In the genomic region with DNA sequence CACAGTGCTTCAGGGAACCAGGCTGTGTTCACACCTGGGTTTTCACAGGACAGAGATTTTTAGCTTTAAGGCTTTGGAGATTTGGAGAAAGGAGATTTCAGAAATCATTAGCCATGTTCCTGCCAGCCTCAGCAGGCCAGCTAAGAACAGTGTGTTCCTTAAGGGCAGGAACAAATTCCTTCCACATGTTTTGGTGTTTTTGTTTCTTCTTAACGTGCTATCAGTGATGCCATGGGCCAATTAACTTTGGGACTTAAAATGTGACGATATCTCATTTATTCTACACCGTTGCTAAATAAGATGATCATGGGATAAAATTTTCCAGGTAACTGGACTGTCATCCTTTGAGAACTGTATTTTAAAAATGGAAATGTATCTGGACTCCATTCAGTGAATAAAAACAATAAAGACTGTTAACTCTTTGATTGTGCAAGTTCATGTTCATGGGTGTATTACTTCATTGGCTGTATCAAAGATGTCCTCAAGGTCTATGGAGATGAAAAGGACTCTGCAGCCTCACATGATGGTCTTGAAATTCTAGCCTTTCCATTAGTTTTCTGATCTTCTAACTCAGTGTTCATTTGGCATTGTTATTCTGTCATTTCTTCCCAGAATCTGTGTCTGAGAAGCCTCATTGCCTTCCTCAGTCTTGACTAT, we compare ENCODE assay signal across 19 cellular contexts.
DNase-seq lines count a peak whose midpoint lies in the region; ATAC-seq and TF ChIP-seq lines count a peak whose summit lies in the region.
"Had no signal": no experiment of that assay in that cellular context is flagged by ENCODE, and none has a peak within 500 bp of the region (broad histone marks: within the 10 kb centered on the region; RNA-seq: fewer than 3 reads in every experiment).

No MANE protein-coding gene starts in this region.

- intact Hi-C loops in mammary epithelial cell (cut with micrococcal nuclease) (no loop called here), heart right ventricle (cut with DNase I) (loop anchor here in 1 of 10 donors (1.0 to 5.0 kb wide), 3 partner anchors 17 to 68 kb away; no protein-coding TSS in a partner anchor), CD14-positive monocyte (cut with micrococcal nuclease) (no loop called here)
- intact Hi-C loops in activated T-helper 1 cell treated with anti-CD3 and anti-CD28 coated beads, Interleukin-12 subunit alpha, Interleukin-12 subunit beta, Interleukin-2, Interleukin-4 antibody, amounts not matched to agents 30 ng/mL and 10 ng/mL and 1 ng/mL, durations not matched to agents 14 hours and 24 hours and 36 hours (cut with micrococcal nuclease), result no loop called here

- H3K4me1 Mint-ChIP-seq in activated T-helper 1 cell treated with anti-CD3 and anti-CD28 coated beads, Interleukin-12 subunit alpha, Interleukin-12 subunit beta, Interleukin-2, Interleukin-4 antibody, amounts not matched to agents 30 ng/mL and 10 ng/mL and 1 ng/mL, durations not matched to agents 14 hours and 24 hours and 36 hours (ENCODE audit: low read depth), result no peaks in the 10 kb centered on the region
- peaks cover 19% of the 10 kb centered on the region for H3K4me1 Mint-ChIP-seq in CD14-positive monocyte
- H3K4me1 Mint-ChIP-seq: memory B cell; natural killer cell; stimulated activated naive CD8-positive, alpha-beta T cell treated with anti-CD3 and anti-CD28 coated beads, Interleukin-15, amount 100 ng/mL, for 72 hours; T-helper 17 cell had no signal

- H3K4me1 ChIP-seq in mammary epithelial cell (ENCODE audit: insufficient read depth, low read length), result peaks cover 22% of the 10 kb centered on the region
- H3K4me1 ChIP-seq in heart right ventricle, result peaks cover 0 to 41% (median 33%) of the 10 kb centered on the region in 9 donors

- no peak overlapping the region for H3K27ac Mint-ChIP-seq in activated T-helper 1 cell treated with anti-CD3 and anti-CD28 coated beads, Interleukin-12 subunit alpha, Interleukin-12 subunit beta, Interleukin-2, Interleukin-4 antibody, amounts not matched to agents 30 ng/mL and 10 ng/mL and 1 ng/mL, durations not matched to agents 14 hours and 24 hours and 36 hours
- no peak overlapping the region for H3K27ac Mint-ChIP-seq in CD14-positive monocyte
- H3K27ac Mint-ChIP-seq: activated CD8-positive, alpha-beta T cell treated with anti-CD3 and anti-CD28 coated beads for 36 hours; activated naive CD8-positive, alpha-beta T cell; memory B cell; natural killer cell; stimulated activated naive CD8-positive, alpha-beta T cell treated with anti-CD3 and anti-CD28 coated beads, Interleukin-15, amount 100 ng/mL, for 72 hours; T-helper 17 cell had no signal

- H3K27ac ChIP-seq in mammary epithelial cell (ENCODE audit: insufficient read depth, low read depth, low read length) (no peak overlapping the region), heart right ventricle (peak overlapping the region; percentile 33 to 83 (median 62))
- H3K27ac ChIP-seq: SJCRH30 had no signal

- H3K4me3 ChIP-seq in mammary epithelial cell (replicated peaks in 1 of 3; ENCODE audit: insufficient read depth in 1 of 3, low read depth in 2 of 3, low read length in 3 of 3), result no peak overlapping the region
- no peak overlapping the region for H3K4me3 ChIP-seq in heart right ventricle
- H3K4me3 ChIP-seq: SJCRH30 had no signal

- no peaks in the 10 kb centered on the region for H4K20me1 ChIP-seq in mammary epithelial cell (ENCODE audit: insufficient read depth, low read length)

- in situ Hi-C loops in mammary epithelial cell (cut with MboI; ENCODE audit: low sequenced_read_pairs in 2 of 2), result no loop called here

- H3K27me3 ChIP-seq in mammary epithelial cell (ENCODE audit: insufficient read depth, low read length), result no peaks in the 10 kb centered on the region
- no peaks in the 10 kb centered on the region for H3K27me3 ChIP-seq in heart right ventricle
- H3K27me3 ChIP-seq: SJCRH30 had no signal

- H3K27me3 Mint-ChIP-seq in activated T-helper 1 cell treated with anti-CD3 and anti-CD28 coated beads, Interleukin-12 subunit alpha, Interleukin-12 subunit beta, Interleukin-2, Interleukin-4 antibody, amounts not matched to agents 30 ng/mL and 10 ng/mL and 1 ng/mL, durations not matched to agents 14 hours and 24 hours and 36 hours (ENCODE audit: insufficient read depth), result peaks cover 4% of the 10 kb centered on the region
- H3K27me3 Mint-ChIP-seq in CD14-positive monocyte (ENCODE audit: low read depth in 3 of 3), result peaks cover 0 to 2% (median 0%) of the 10 kb centered on the region in 3 donors

- H3K4me3 Mint-ChIP-seq in activated T-helper 1 cell treated with anti-CD3 and anti-CD28 coated beads, Interleukin-12 subunit alpha, Interleukin-12 subunit beta, Interleukin-2, Interleukin-4 antibody, amounts not matched to agents 30 ng/mL and 10 ng/mL and 1 ng/mL, durations not matched to agents 14 hours and 24 hours and 36 hours, result no peak overlapping the region
- no peak overlapping the region for H3K4me3 Mint-ChIP-seq in CD14-positive monocyte
- H3K4me3 Mint-ChIP-seq: activated CD8-positive, alpha-beta T cell treated with anti-CD3 and anti-CD28 coated beads for 36 hours; activated naive CD8-positive, alpha-beta T cell; activated T-cell treated with anti-CD3 and anti-CD28 coated beads, Interleukin-2, amount 50 U/mL, for 4 hours; memory B cell; natural killer cell; stimulated activated naive CD8-positive, alpha-beta T cell treated with anti-CD3 and anti-CD28 coated beads, Interleukin-15, amount 100 ng/mL, for 72 hours; T-helper 17 cell had no signal

- peak in 7 of 8 donors; percentile 31 to 83 (median 71) for ATAC-seq in heart right ventricle
- ATAC-seq: activated CD8-positive, alpha-beta T cell treated with anti-CD3 and anti-CD28 coated beads for 36 hours; activated T-cell treated with anti-CD3 and anti-CD28 coated beads, Interleukin-2, amount 50 U/mL, for 4 hours; natural killer cell; stimulated activated naive CD8-positive, alpha-beta T cell treated with anti-CD3 and anti-CD28 coated beads, Interleukin-15, amount 100 ng/mL, for 72 hours; T-helper 17 cell had no signal

- TF ChIP-seq CTCF in mammary epithelial cell (conservative IDR thresholded peaks at IDR 0.05 in 1 of 2, IDR thresholded peaks at IDR 0.05 in 1 of 2; ENCODE audit: extremely low read depth in 1 of 2, insufficient read depth in 1 of 2, low read depth in 1 of 2, low read length in 2 of 2) (no peak), heart right ventricle (IDR thresholded peaks at IDR 0.05) (no peak), CD14-positive monocyte (IDR thresholded peaks at IDR 0.05) (no peak)

- H3K36me3 ChIP-seq in mammary epithelial cell (ENCODE audit: insufficient read depth, low read length) (no peaks in the 10 kb centered on the region), heart right ventricle (no peaks in the 10 kb centered on the region)
- H3K36me3 ChIP-seq: SJCRH30 had no signal

- peak overlapping the region; percentile 54 for H2AFZ ChIP-seq in mammary epithelial cell (ENCODE audit: low read depth, low read length)

- H3K9ac ChIP-seq in mammary epithelial cell (ENCODE audit: insufficient read depth, low read length), result no peak overlapping the region

- DNase-seq in mammary epithelial cell (no peak), heart right ventricle (no peak), renal cortical epithelial cell (ENCODE audit: low read depth) (peak; percentile 85), NCI-H82 (lab: John Stamatoyannopoulos, UW) (no peak), NCI-H226 (no peak), CD14-positive monocyte (ENCODE audit: low spot score) (no peak)
- DNase-seq in activated T-helper 1 cell treated with anti-CD3 and anti-CD28 coated beads, Interleukin-12 subunit alpha, Interleukin-12 subunit beta, Interleukin-2, Interleukin-4 antibody, amounts not matched to agents 30 ng/mL and 10 ng/mL and 1 ng/mL, durations not matched to agents 14 hours and 24 hours and 36 hours (ENCODE audit: low spot score), result no peak
- DNase-seq: activated CD8-positive, alpha-beta T cell treated with anti-CD3 and anti-CD28 coated beads for 36 hours; activated T-cell treated with anti-CD3 and anti-CD28 coated beads, Interleukin-2, amount 50 U/mL, for 4 hours; effector CD8-positive, alpha-beta T cell; GOT3; natural killer cell; NCI-H69; OCI-M1; SJCRH30; stimulated activated naive CD8-positive, alpha-beta T cell treated with anti-CD3 and anti-CD28 coated beads, Interleukin-15, amount 100 ng/mL, for 72 hours; T-helper 17 cell had no signal

- H3K9me3 Mint-ChIP-seq in activated T-helper 1 cell treated with anti-CD3 and anti-CD28 coated beads, Interleukin-12 subunit alpha, Interleukin-12 subunit beta, Interleukin-2, Interleukin-4 antibody, amounts not matched to agents 30 ng/mL and 10 ng/mL and 1 ng/mL, durations not matched to agents 14 hours and 24 hours and 36 hours, result no peaks in the 10 kb centered on the region
- H3K9me3 Mint-ChIP-seq in CD14-positive monocyte, result peaks cover 0 to 2% (median 0%) of the 10 kb centered on the region in 7 donors
- H3K9me3 Mint-ChIP-seq: activated CD8-positive, alpha-beta T cell treated with anti-CD3 and anti-CD28 coated beads for 36 hours; activated T-cell treated with anti-CD3 and anti-CD28 coated beads, Interleukin-2, amount 50 U/mL, for 4 hours; memory B cell; natural killer cell; stimulated activated naive CD8-positive, alpha-beta T cell treated with anti-CD3 and anti-CD28 coated beads, Interleukin-15, amount 100 ng/mL, for 72 hours had no signal

- peak overlapping the region; percentile 24 for H3K4me2 ChIP-seq in mammary epithelial cell (ENCODE audit: insufficient read depth, low read depth, low read length)

- dilution Hi-C loops in mammary epithelial cell (cut with HindIII; ENCODE audit: low sequenced_read_pairs), result no loop called here

- CTCF ChIA-PET in mammary epithelial cell (lab: Charles Lee; ENCODE audit: low non-redundant PET), result interaction anchor here (0.6 kb wide), 1 partner anchor 69 kb away, joined by 4 read pairs; no protein-coding TSS in a partner anchor

- WGBS in mammary epithelial cell (ENCODE audit: low coverage, missing lambda C conversion rate), result 6% methylated on average over 3 of the region's 3 CpGs
- WGBS in heart right ventricle, 2 donors, result 35 to 54% methylated on average over 3 of the region's 3 CpGs

- no peaks in the 10 kb centered on the region for H3K9me3 ChIP-seq in mammary epithelial cell (replicated peaks; ENCODE audit: insufficient read depth, low read length)
- H3K9me3 ChIP-seq in heart right ventricle, result no peaks in the 10 kb centered on the region
- H3K9me3 ChIP-seq: SJCRH30 had no signal

- H3K79me2 ChIP-seq in mammary epithelial cell (ENCODE audit: insufficient read depth, low read length), result no peaks in the 10 kb centered on the region

- no TSS peak for BruUV-seq in mammary epithelial cell (replicated peaks; lab: Mats Ljungman, UMichigan)

- H3K36me3 Mint-ChIP-seq in activated T-helper 1 cell treated with anti-CD3 and anti-CD28 coated beads, Interleukin-12 subunit alpha, Interleukin-12 subunit beta, Interleukin-2, Interleukin-4 antibody, amounts not matched to agents 30 ng/mL and 10 ng/mL and 1 ng/mL, durations not matched to agents 14 hours and 24 hours and 36 hours (ENCODE audit: low read depth), result no peaks in the 10 kb centered on the region
- no peaks in the 10 kb centered on the region for H3K36me3 Mint-ChIP-seq in CD14-positive monocyte
- H3K36me3 Mint-ChIP-seq: activated naive CD8-positive, alpha-beta T cell; memory B cell; natural killer cell had no signal
